In the genomic region with DNA sequence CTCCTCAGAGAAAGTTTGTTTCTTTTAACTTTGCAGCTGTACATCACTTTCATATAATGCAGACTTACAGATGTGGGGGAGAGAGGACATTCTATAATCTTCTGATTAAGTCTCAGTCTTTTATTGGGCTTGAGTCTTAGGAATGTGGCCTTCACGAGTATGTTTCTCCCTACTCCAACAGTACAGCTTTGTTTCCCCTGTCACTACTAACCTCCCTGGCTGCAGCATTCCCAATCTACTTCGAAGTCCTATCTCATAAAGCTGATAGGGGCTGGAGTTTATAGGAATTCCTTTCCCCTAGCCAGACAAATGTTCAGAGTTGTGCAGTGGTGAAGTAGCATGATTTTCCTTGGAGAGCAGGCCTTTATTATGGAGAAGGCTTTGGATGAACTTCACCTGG, we compare ENCODE assay signal across 1 cellular context.
TF ChIP-seq lines count a peak whose summit lies in the region.

No MANE protein-coding gene starts in this region.

TF ChIP-seq in GM23338, 12 proteins besides CTCF, POLR2A, EP300 and RAD21 (continued from another document):
- TF ChIP-seq REST (IDR thresholded peaks at IDR 0.05; ENCODE audit: unreplicated experiment) (no peak), EZH2phosphoT487 (IDR thresholded peaks at IDR 0.05; ENCODE audit: unreplicated experiment) (no peak), EZH2 (IDR thresholded peaks at IDR 0.05; ENCODE audit: low read depth, unreplicated experiment) (no peak), ZNF331 (CRISPR knock-in tag; IDR thresholded peaks at IDR 0.05; ENCODE audit: low read depth) (no peak), ZNF114 (CRISPR knock-in tag; IDR thresholded peaks at IDR 0.05) (no peak), ETS1 (IDR thresholded peaks at IDR 0.05) (no peak), ZNF462 (CRISPR knock-in tag; IDR thresholded peaks at IDR 0.05) (no peak), POLR2AphosphoS5 (IDR thresholded peaks at IDR 0.05; ENCODE audit: low read depth) (no peak)
